33 cellular contexts compared by ENCODE assay signal in genomic region chr7:64101126-64101942, GRCh38. TPM values are rescaled to one million over a fixed set of nuclear protein-coding genes. Genes with fewer than 3 reads are reported as not detected.
"Had no signal": no experiment of that assay in that cellular context is flagged by ENCODE, and none has a peak within 500 bp of the region (broad histone marks: within the 10 kb centered on the region; RNA-seq: fewer than 3 reads in every experiment).

No MANE protein-coding gene starts in this region.

- H3K27me3 ChIP-seq: ascending aorta, cardiac muscle cell had no signal

- DNase-seq: activated CD4-positive, alpha-beta memory T cell treated with anti-CD3 and anti-CD28 coated beads, Interleukin-2, amount 10 ng/mL, durations not matched to agents 7 days and 5 days; activated CD4-positive, alpha-beta T cell treated with anti-CD3 and anti-CD28 coated beads for 1 hour; activated CD4-positive, alpha-beta T cell treated with anti-CD3 and anti-CD28 coated beads for 48 hours; activated CD4-positive, CD25-positive, alpha-beta regulatory T cell; activated CD8-positive, alpha-beta memory T cell treated with anti-CD3 and anti-CD28 coated beads for 24 hours; activated CD8-positive, alpha-beta memory T cell treated with anti-CD3 and anti-CD28 coated beads, Interleukin-2, amount 10 ng/mL, durations not matched to agents 7 days and 5 days; activated CD8-positive, alpha-beta memory T cell treated with anti-CD3 and anti-CD28 coated beads, Interleukin-2, amount 50 U/mL, for 48 hours; activated gamma-delta T cell; activated naive CD4-positive, alpha-beta T cell treated with Interleukin-2 at 50 U/mL for 16 hours; activated naive CD8-positive, alpha-beta T cell treated with anti-CD3 and anti-CD28 coated beads, Interleukin-2, amount 10 ng/mL, durations not matched to agents 7 days and 5 days; activated T-cell treated with anti-CD3 and anti-CD28 coated beads, Interleukin-2, amount 50 U/mL, for 48 hours; amygdala; Karpas-422; KBM-7; NCI-H1105; NCI-H1417 treated with DMSO at 0.1 percent for 48 hours; NCI-H187 treated with DMSO at 0.1 percent for 48 hours; NCI-H2081 treated with DMSO at 0.1 percent for 48 hours; NCI-H345; NCI-H526; NCI-H748 treated with DMSO at 0.1 percent for 48 hours; NK-92 treated with Interleukin-12 subunit alpha and Interleukin-12 subunit beta, amount 100 ng/mL, for 24 hours; PC-9; Right ventricle myocardium superior; T1000; WERI-Rb-1 had no signal

- ATAC-seq: activated CD8-positive, alpha-beta memory T cell treated with anti-CD3 and anti-CD28 coated beads, Interleukin-2, amount 10 ng/mL, durations not matched to agents 7 days and 5 days had no signal

- H3K4me3 ChIP-seq: ascending aorta, cardiac muscle cell, PC-9, SK-N-MC had no signal

- H3K36me3 ChIP-seq: ascending aorta, cardiac muscle cell, WERI-Rb-1 had no signal

- H3K4me1 ChIP-seq: ascending aorta had no signal

- H3K27ac ChIP-seq: ascending aorta, cardiac muscle cell, PC-9, RWPE1, SK-N-MC, WERI-Rb-1 had no signal

RNA-seq across cellular contexts. Expression of gene ZNF727, which starts 56.1 kb away (rescaled TPM):
- total RNA-seq: activated CD4-positive, alpha-beta memory T cell treated with anti-CD3 and anti-CD28 coated beads, Interleukin-2, amount 10 ng/mL, durations not matched to agents 7 days and 5 days; activated CD8-positive, alpha-beta memory T cell treated with anti-CD3 and anti-CD28 coated beads, Interleukin-2, amount 10 ng/mL, durations not matched to agents 7 days and 5 days; ascending aorta; cardiac muscle cell; MCF 10A; NCI-H460; OCI-LY7; PC-9 had no signal
- polyA plus RNA-seq: cardiac muscle cell had no signal
